Comparison of ENCODE assay signal across 29 cellular contexts in the genomic region with DNA sequence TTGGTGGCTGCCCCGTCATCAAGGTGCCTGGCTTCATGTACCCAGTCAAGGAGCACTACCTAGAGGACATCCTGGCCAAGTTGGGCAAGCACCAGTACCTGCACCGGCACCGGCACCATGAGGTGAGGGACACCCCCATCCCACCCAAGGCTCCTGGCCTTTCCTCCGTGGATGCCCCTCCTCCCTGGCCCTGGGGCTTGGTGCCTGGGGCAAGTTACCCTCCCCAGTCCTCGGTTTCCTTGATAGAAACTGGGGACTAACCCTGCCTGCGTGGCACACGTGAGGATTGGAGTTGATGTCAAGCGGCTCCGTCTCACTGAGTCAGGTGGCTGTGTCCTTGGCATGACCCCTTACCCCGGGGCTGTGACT.
"Had no signal": no experiment of that assay in that cellular context is flagged by ENCODE, and none has a peak within 500 bp of the region (broad histone marks: within the 10 kb centered on the region; RNA-seq: fewer than 3 reads in every experiment).

No MANE protein-coding gene starts in this region.

- H3K27me3 ChIP-seq: ascending aorta, brain microvascular endothelial cell, heart left ventricle, left lung, testis, transverse colon, vagina had no signal

- H3K27ac ChIP-seq: ascending aorta, brain microvascular endothelial cell, heart left ventricle, left lung, lower lobe of right lung, testis, transverse colon, vagina had no signal

- H3K4me1 ChIP-seq: ascending aorta, left lung, lower lobe of right lung, testis, transverse colon, vagina had no signal

- H3K9me3 ChIP-seq: ascending aorta, heart left ventricle, left lung, lower lobe of right lung, testis, transverse colon, vagina had no signal

- ATAC-seq: activated CD8-positive, alpha-beta memory T cell treated with anti-CD3 and anti-CD28 coated beads, Interleukin-2, amount 10 ng/mL, durations not matched to agents 7 days and 5 days; activated CD8-positive, alpha-beta T cell treated with anti-CD3 and anti-CD28 coated beads, Interleukin-2, amount 10 ng/mL, durations not matched to agents 7 days and 5 days; effector memory CD8-positive, alpha-beta T cell; left lung; lower lobe of right lung; naive thymus-derived CD8-positive, alpha-beta T cell; stimulated activated naive CD8-positive, alpha-beta T cell treated with anti-CD3 and anti-CD28 coated beads, Interleukin-15, Interleukin-2, amounts not matched to agents 100 U/mL and 50 U/mL, for 24 hours had no signal

- H3K9me3 Mint-ChIP-seq: activated B cell treated with CpG ODN at 0.5 μM for 24 hours; activated naive CD4-positive, alpha-beta T cell treated with anti-CD3 and anti-CD28 coated beads, Interleukin-2, amount 10 ng/mL, durations not matched to agents 7 days and 5 days; activated naive CD8-positive, alpha-beta T cell treated with anti-CD3 and anti-CD28 coated beads, Interleukin-2, amount 10 ng/mL, durations not matched to agents 7 days and 5 days; effector memory CD8-positive, alpha-beta T cell; naive thymus-derived CD8-positive, alpha-beta T cell; neural crest cell; T-helper 2 cell treated with Interferon-gamma antibody and Interleukin-4, amounts not matched to agents 5 μg/mL and 100 μg/mL, for 36 hours had no signal

- H3K4me1 Mint-ChIP-seq: activated CD8-positive, alpha-beta memory T cell treated with anti-CD3 and anti-CD28 coated beads, Interleukin-2, amount 10 ng/mL, durations not matched to agents 7 days and 5 days; activated naive CD4-positive, alpha-beta T cell treated with anti-CD3 and anti-CD28 coated beads, Interleukin-2, amount 10 ng/mL, durations not matched to agents 7 days and 5 days; activated naive CD8-positive, alpha-beta T cell treated with anti-CD3 and anti-CD28 coated beads, Interleukin-2, amount 10 ng/mL, durations not matched to agents 7 days and 5 days; naive thymus-derived CD8-positive, alpha-beta T cell had no signal

- DNase-seq: activated B cell treated with CpG ODN at 0.5 μM for 24 hours; activated CD8-positive, alpha-beta memory T cell treated with anti-CD3 and anti-CD28 coated beads, Interleukin-2, amount 10 ng/mL, durations not matched to agents 7 days and 5 days; activated CD8-positive, alpha-beta T cell treated with anti-CD3 and anti-CD28 coated beads, Interleukin-2, amount 10 ng/mL, durations not matched to agents 7 days and 5 days; activated gamma-delta T cell; activated naive CD4-positive, alpha-beta T cell treated with anti-CD3 and anti-CD28 coated beads, Interleukin-2, amount 10 ng/mL, durations not matched to agents 7 days and 5 days; activated naive CD8-positive, alpha-beta T cell treated with anti-CD3 and anti-CD28 coated beads, Interleukin-2, amount 10 ng/mL, durations not matched to agents 7 days and 5 days; brain microvascular endothelial cell; caudate nucleus; cortex of kidney; effector memory CD8-positive, alpha-beta T cell; foreskin fibroblast; heart left ventricle; hypothalamus; kidney glomerular epithelial cell; lower lobe of right lung; mesenchymal stem cell; naive thymus-derived CD8-positive, alpha-beta T cell; occipital lobe; right cardiac atrium; stimulated activated CD4-positive, alpha-beta T cell treated with anti-CD3 and anti-CD28 coated beads, Interleukin-2, amount 100 ng/mL, for 48 hours; stimulated activated naive CD8-positive, alpha-beta T cell treated with anti-CD3 and anti-CD28 coated beads, Interleukin-15, Interleukin-2, amounts not matched to agents 100 U/mL and 50 U/mL, for 24 hours; T-helper 1 cell; testis; transverse colon had no signal

- H3K4me3 Mint-ChIP-seq: activated B cell treated with CpG ODN at 0.5 μM for 24 hours; activated CD8-positive, alpha-beta memory T cell treated with anti-CD3 and anti-CD28 coated beads, Interleukin-2, amount 10 ng/mL, durations not matched to agents 7 days and 5 days; activated CD8-positive, alpha-beta T cell treated with anti-CD3 and anti-CD28 coated beads, Interleukin-2, amount 10 ng/mL, durations not matched to agents 7 days and 5 days; activated naive CD4-positive, alpha-beta T cell treated with anti-CD3 and anti-CD28 coated beads, Interleukin-2, amount 10 ng/mL, durations not matched to agents 7 days and 5 days; activated naive CD8-positive, alpha-beta T cell treated with anti-CD3 and anti-CD28 coated beads, Interleukin-2, amount 10 ng/mL, durations not matched to agents 7 days and 5 days; effector memory CD8-positive, alpha-beta T cell; naive thymus-derived CD8-positive, alpha-beta T cell; T-helper 2 cell treated with Interferon-gamma antibody and Interleukin-4, amounts not matched to agents 5 μg/mL and 100 μg/mL, for 36 hours had no signal

- H3K27me3 Mint-ChIP-seq: activated B cell treated with CpG ODN at 0.5 μM for 24 hours; activated CD8-positive, alpha-beta memory T cell treated with anti-CD3 and anti-CD28 coated beads, Interleukin-2, amount 10 ng/mL, durations not matched to agents 7 days and 5 days; activated naive CD4-positive, alpha-beta T cell treated with anti-CD3 and anti-CD28 coated beads, Interleukin-2, amount 10 ng/mL, durations not matched to agents 7 days and 5 days; activated naive CD8-positive, alpha-beta T cell treated with anti-CD3 and anti-CD28 coated beads, Interleukin-2, amount 10 ng/mL, durations not matched to agents 7 days and 5 days; effector memory CD8-positive, alpha-beta T cell; naive thymus-derived CD8-positive, alpha-beta T cell had no signal

- H3K4me3 ChIP-seq: ascending aorta, heart left ventricle, left lung, lower lobe of right lung, testis, transverse colon, vagina had no signal

- H3K27ac Mint-ChIP-seq: activated B cell treated with CpG ODN at 0.5 μM for 24 hours; activated CD8-positive, alpha-beta memory T cell treated with anti-CD3 and anti-CD28 coated beads, Interleukin-2, amount 10 ng/mL, durations not matched to agents 7 days and 5 days; activated CD8-positive, alpha-beta T cell treated with anti-CD3 and anti-CD28 coated beads, Interleukin-2, amount 10 ng/mL, durations not matched to agents 7 days and 5 days; activated naive CD4-positive, alpha-beta T cell treated with anti-CD3 and anti-CD28 coated beads, Interleukin-2, amount 10 ng/mL, durations not matched to agents 7 days and 5 days; activated naive CD8-positive, alpha-beta T cell treated with anti-CD3 and anti-CD28 coated beads, Interleukin-2, amount 10 ng/mL, durations not matched to agents 7 days and 5 days; effector memory CD8-positive, alpha-beta T cell; T-helper 2 cell treated with Interferon-gamma antibody and Interleukin-4, amounts not matched to agents 5 μg/mL and 100 μg/mL, for 36 hours had no signal
